Comparison of ENCODE assay signal across 8 cellular contexts in the genomic region with DNA sequence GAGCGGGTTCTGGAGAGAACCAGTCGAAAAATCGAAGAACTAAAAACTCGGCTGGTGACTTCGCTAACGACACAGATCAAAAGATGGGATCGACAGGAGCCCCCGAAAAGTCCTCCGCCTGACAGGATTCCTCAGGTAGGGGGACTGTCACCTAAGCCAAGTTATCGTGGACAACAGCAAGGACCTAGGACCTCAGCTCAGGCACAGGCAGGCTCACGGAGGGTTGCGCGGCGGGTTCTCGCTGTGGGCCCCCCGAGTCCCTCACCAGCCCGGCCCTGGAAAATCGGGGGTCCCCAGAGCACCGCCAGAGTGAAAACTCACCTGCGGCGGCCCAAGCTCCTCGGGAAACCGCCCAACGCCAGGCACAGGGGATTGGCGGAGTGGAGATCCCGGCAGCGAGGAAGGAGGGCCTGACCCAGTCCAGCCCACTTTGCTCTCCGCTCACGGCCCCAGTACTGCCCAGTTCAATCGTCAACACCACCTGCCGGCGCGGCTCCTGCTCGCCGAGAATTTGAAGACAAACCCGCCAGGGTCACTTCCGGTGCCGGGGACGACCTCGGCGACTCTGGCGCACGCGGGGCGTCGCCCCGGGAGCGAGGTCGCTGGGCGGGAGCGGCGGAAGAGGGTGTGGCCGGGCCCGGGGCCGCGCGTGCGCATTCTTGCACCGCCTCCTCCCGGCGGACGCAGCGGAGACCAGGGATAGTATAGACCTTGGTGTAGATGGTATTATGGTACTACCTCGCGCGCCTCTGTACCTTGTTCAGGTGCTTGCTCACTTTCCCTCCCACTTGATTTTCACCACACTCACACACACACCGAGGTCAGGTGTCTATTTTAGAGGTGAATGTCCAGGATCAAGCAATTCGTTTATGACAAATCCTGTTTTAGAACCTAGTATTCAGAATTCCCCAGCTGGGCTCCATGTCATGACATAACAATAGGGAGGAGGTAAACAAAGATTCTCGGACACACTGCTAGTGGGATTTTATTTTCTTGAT. TPM values are rescaled to one million over a fixed set of nuclear protein-coding genes. Genes with fewer than 3 reads are reported as not detected.
DNase-seq lines count a peak whose midpoint lies in the region; ATAC-seq and TF ChIP-seq lines count a peak whose summit lies in the region.

A gene (minus strand): TSS at position 567 of the 998 bp plus-strand sequence. CDS start 10,167 bp downstream, outside the sequence.

- peak; percentile 94 for DNase-seq in GM10266 (ENCODE audit: extremely low spot score)
- peak; percentile 78 for DNase-seq in NCI-H1092 (lab: John Stamatoyannopoulos, UW)
- DNase-seq in SKM-1 (lab: John Stamatoyannopoulos, UW; ENCODE audit: unreplicated experiment), result peak; percentile 76
- peak; percentile 93 to 94 for DNase-seq in activated naive CD4-positive, alpha-beta T cell treated with anti-CD3 and anti-CD28 coated beads, Interleukin-2, amount 50 U/mL, for 72 hours (ENCODE audit: low spot score in 2 of 2)
- peak; percentile 93 for DNase-seq in glomerular visceral epithelial cell (ENCODE audit: extremely low spot score)
- DNase-seq in omental fat pad (ENCODE audit: low spot score), result peak; percentile 49

- ATAC-seq in HG02610 (IDR thresholded peaks at IDR 0.05; ENCODE audit: unreplicated experiment) (peak; percentile 90), omental fat pad (ENCODE audit: low FRiP score) (peak; percentile 98)
- peak; percentile 95 to 98 for ATAC-seq in activated naive CD4-positive, alpha-beta T cell treated with anti-CD3 and anti-CD28 coated beads, Interleukin-2, amount 50 U/mL, for 72 hours

- peak within 1 kb of the TSS; percentile 33 for H3K27ac ChIP-seq in temporal lobe (ENCODE audit: low read depth, low read length)

- no peaks in the 10 kb centered on the region for H3K9me3 Mint-ChIP-seq in activated naive CD4-positive, alpha-beta T cell treated with anti-CD3 and anti-CD28 coated beads, Interleukin-2, amount 50 U/mL, for 72 hours

- TF ChIP-seq CTCF in GM10266 (IDR thresholded peaks at IDR 0.05; ENCODE audit: control insufficient read depth, insufficient read depth, low read depth, missing control alignments) (no peak), omental fat pad (IDR thresholded peaks at IDR 0.05) (no peak)

- H3K27ac Mint-ChIP-seq in activated naive CD4-positive, alpha-beta T cell treated with anti-CD3 and anti-CD28 coated beads, Interleukin-2, amount 50 U/mL, for 72 hours, result peak within 1 kb of the TSS; percentile 94 to 97

- peaks cover 7 to 10% of the 10 kb centered on the region in 2 donors for H3K36me3 Mint-ChIP-seq in activated naive CD4-positive, alpha-beta T cell treated with anti-CD3 and anti-CD28 coated beads, Interleukin-2, amount 50 U/mL, for 72 hours

RNA-seq across cellular contexts. Expression of the gene that starts here (rescaled TPM):
- 10 to 100 TPM; 19.8 to 26.1 TPM for total RNA-seq in activated naive CD4-positive, alpha-beta T cell treated with anti-CD3 and anti-CD28 coated beads, Interleukin-2, amount 50 U/mL, for 72 hours
- total RNA-seq in omental fat pad (10 to 100 TPM; 15.4 to 30.4 (median 18.7) TPM), temporal lobe (17.0 TPM)

Comparison
In these comparisons a context has a peak if more than half of its experiments do, and no peak if none do; other contexts are left out.
1. Peak in every context shown above with its lines: DNase-seq, ATAC-seq and H3K27ac ChIP-seq.